In genomic region chr20:10540636-10541493, GRCh38 we compare ENCODE assay signal across 9 cellular contexts.
A peak's percentile ranks its signal among the peaks of the same experiment; 100 is the strongest.
DNase-seq lines count a peak whose midpoint lies in the region; TF ChIP-seq lines count a peak whose summit lies in the region.
"Had no signal": no experiment of that assay in that cellular context is flagged by ENCODE, and none has a peak within 500 bp of the region (broad histone marks: within the 10 kb centered on the region; RNA-seq: fewer than 3 reads in every experiment).

No MANE protein-coding gene starts in this region.

- H3K36me3 Mint-ChIP-seq in endodermal cell (ENCODE audit: low read depth) = no peaks in the 10 kb centered on the region

- H3K9me3 Mint-ChIP-seq in endodermal cell = no peaks in the 10 kb centered on the region

- no peaks in the 10 kb centered on the region for H3K27me3 ChIP-seq in HL-60 (ENCODE audit: insufficient read depth, poor library complexity, severe bottlenecking)
- no peaks in the 10 kb centered on the region for H3K27me3 ChIP-seq in thymus (ENCODE audit: control insufficient read depth, insufficient read depth)
- no peaks in the 10 kb centered on the region for H3K27me3 ChIP-seq in endodermal cell (ENCODE audit: control insufficient read depth, insufficient read depth, low read length, poor library complexity, severe bottlenecking)

- H3K27ac Mint-ChIP-seq in endodermal cell = no peak overlapping the region

- no peaks in the 10 kb centered on the region for H3K27me3 Mint-ChIP-seq in endodermal cell (ENCODE audit: insufficient read depth)

- H3K9me3 ChIP-seq in thymus (ENCODE audit: control insufficient read depth) (no peaks in the 10 kb centered on the region), endodermal cell (ENCODE audit: control insufficient read depth, low read length) (no peaks in the 10 kb centered on the region)

- DNase-seq in HL-60 (ENCODE audit: low read depth in 1 of 2, low spot score in 1 of 2) (peak in 1 of 2 experiments; percentile 18), amniotic stem cell (lab: John Stamatoyannopoulos, UW) (peak; percentile 53), islet precursor cell (peak; percentile 72), GM10248 (ENCODE audit: extremely low spot score) (no peak), endodermal cell (no peak)
- no peak for DNase-seq in activated CD4-positive, alpha-beta T cell treated with anti-CD3 and anti-CD28 coated beads for 1 hour
- DNase-seq: NCI-H1105; stimulated activated naive CD4-positive, alpha-beta T cell treated with Interleukin-2 at 50 U/mL for 16 hours had no signal

- H3K4me1 ChIP-seq in thymus (ENCODE audit: control insufficient read depth, insufficient read depth, low read length) (no peaks in the 10 kb centered on the region), endodermal cell (ENCODE audit: control insufficient read depth, insufficient read depth, low read length) (peaks cover 14% of the 10 kb centered on the region)

- no peak for TF ChIP-seq CTCF in HL-60 (IDR thresholded peaks at IDR 0.05; ENCODE audit: insufficient read depth, low read length)
- no peak for TF ChIP-seq CTCF in GM10248 (IDR thresholded peaks at IDR 0.05; ENCODE audit: control extremely low read depth, extremely low read depth, low read depth, missing control alignments)
- no peak for TF ChIP-seq CTCF in endodermal cell (conservative IDR thresholded peaks at IDR 0.05)

- no peak overlapping the region for H3K9ac ChIP-seq in endodermal cell (ENCODE audit: extremely low read depth, low read length, poor library complexity, severe bottlenecking)

- H3K27ac ChIP-seq in HL-60 (replicated peaks) (peak overlapping the region; percentile 57), thymus (ENCODE audit: low read depth) (peak overlapping the region; percentile 3), endodermal cell (ENCODE audit: low read depth, low read length) (no peak overlapping the region)

- CTCF ChIA-PET in GM10248 (lab: Yijun Ruan, JAX) = interaction anchor here (1.9 kb wide), 1 partner anchor 11 kb away, joined by 8 read pairs; no protein-coding TSS in a partner anchor

- POLR2A ChIA-PET in GM10248 (lab: Yijun Ruan, JAX) = no interaction called here

- 17% methylated on average over 4 of the region's 4 CpGs for WGBS in thymus
- 52 to 73% methylated on average over 3 to 4 of the region's 4 CpGs for WGBS in endodermal cell (ENCODE audit: insufficient coverage in 1 of 2, insufficient read length in 1 of 2), 2 experiments

- H3K4me3 Mint-ChIP-seq in endodermal cell = no peak overlapping the region

- H3K4me3 ChIP-seq in HL-60 (replicated peaks; ENCODE audit: insufficient read depth, low read length) = no peak overlapping the region
- H3K4me3 ChIP-seq in thymus (ENCODE audit: low read length) = no peak overlapping the region
- H3K4me3 ChIP-seq in endodermal cell (ENCODE audit: low read length) = no peak overlapping the region

- peaks cover 24% of the 10 kb centered on the region for H3K4me1 Mint-ChIP-seq in endodermal cell

- H3K36me3 ChIP-seq in thymus (ENCODE audit: control insufficient read depth, insufficient read depth) (no peaks in the 10 kb centered on the region), endodermal cell (ENCODE audit: control insufficient read depth, insufficient read depth, low read length) (no peaks in the 10 kb centered on the region)

Comparison
In these comparisons a context has a peak if more than half of its experiments do, and no peak if none do; other contexts are left out.
1. DNase-seq: peak in amniotic stem cell (single experiment) and islet precursor cell (single experiment); none in GM10248 (single experiment), activated CD4-positive, alpha-beta T cell treated with anti-CD3 and anti-CD28 coated beads for 1 hour (single experiment) and endodermal cell (single experiment).